20 cellular contexts compared by ENCODE assay signal in the genomic region with DNA sequence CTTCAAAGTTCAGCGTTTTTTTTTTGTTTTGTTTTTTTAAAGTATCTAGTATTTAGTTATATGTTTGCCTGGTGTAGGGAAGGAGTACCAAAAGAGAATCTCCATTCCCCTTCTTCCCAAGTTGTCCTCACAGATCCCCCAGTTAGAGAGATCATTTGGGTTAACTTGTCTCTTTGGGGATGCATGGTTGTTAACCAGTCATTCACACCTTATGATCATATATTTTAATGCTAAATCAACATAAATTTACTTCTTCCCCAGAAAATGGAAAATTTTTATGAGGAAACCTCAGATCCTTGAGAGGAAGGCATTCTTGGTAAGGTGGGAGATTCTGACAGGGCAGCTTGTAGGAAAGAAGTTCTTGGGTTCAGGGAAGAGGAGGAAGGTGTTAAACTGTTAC.
"Had no signal": no experiment of that assay in that cellular context is flagged by ENCODE, and none has a peak within 500 bp of the region (broad histone marks: within the 10 kb centered on the region; RNA-seq: fewer than 3 reads in every experiment).

No MANE protein-coding gene starts in this region.

- H3K9me3 ChIP-seq: neutrophil, right atrium auricular region, tibial artery, uterus had no signal

- H3K27me3 ChIP-seq: neutrophil, right atrium auricular region, tibial artery, uterus had no signal

- H3K4me1 ChIP-seq: uterus had no signal

- DNase-seq: activated CD4-positive, alpha-beta memory T cell treated with anti-CD3 and anti-CD28 coated beads, Interleukin-2, amount 10 ng/mL, durations not matched to agents 7 days and 5 days; activated CD4-positive, alpha-beta T cell treated with anti-CD3 and anti-CD28 coated beads for 4 hours; activated effector memory CD4-positive, alpha-beta T cell treated with anti-CD3 and anti-CD28 coated beads, Interleukin-2, amount 50 U/mL, for 16 hours; activated naive CD8-positive, alpha-beta T cell treated with anti-CD3 and anti-CD28 coated beads, Interleukin-2, amount 10 ng/mL, durations not matched to agents 7 days and 5 days; activated T-cell treated with anti-CD3 and anti-CD28 coated beads, Interleukin-2, amount 50 U/mL, for 24 hours; cortex of kidney; effector CD8-positive, alpha-beta T cell; foreskin fibroblast; hypothalamus; left ventricle myocardium superior; mesenchymal stem cell; posterior cingulate gyrus; stimulated activated CD4-positive, alpha-beta T cell treated with anti-CD3 and anti-CD28 coated beads, Interleukin-15, amount 100 ng/mL, for 24 hours; stimulated activated CD4-positive, alpha-beta T cell treated with anti-CD3 and anti-CD28 coated beads, Interleukin-4, amount 100 ng/mL, for 24 hours; stimulated activated naive CD4-positive, alpha-beta T cell; tibial artery; uterus had no signal

- H3K4me3 Mint-ChIP-seq: activated CD4-positive, alpha-beta memory T cell treated with anti-CD3 and anti-CD28 coated beads, Interleukin-2, amount 10 ng/mL, durations not matched to agents 7 days and 5 days; activated naive CD8-positive, alpha-beta T cell treated with anti-CD3 and anti-CD28 coated beads, Interleukin-2, amount 10 ng/mL, durations not matched to agents 7 days and 5 days; activated T-cell treated with anti-CD3 and anti-CD28 coated beads, Interleukin-2, amount 50 U/mL, for 24 hours had no signal

- H3K27ac ChIP-seq: right atrium auricular region, skin epidermis, tibial artery, uterus had no signal

- ATAC-seq: left ventricle myocardium superior had no signal

- H3K27ac Mint-ChIP-seq: activated CD4-positive, alpha-beta memory T cell treated with anti-CD3 and anti-CD28 coated beads, Interleukin-2, amount 10 ng/mL, durations not matched to agents 7 days and 5 days; activated naive CD8-positive, alpha-beta T cell treated with anti-CD3 and anti-CD28 coated beads, Interleukin-2, amount 10 ng/mL, durations not matched to agents 7 days and 5 days; activated T-cell treated with anti-CD3 and anti-CD28 coated beads, Interleukin-2, amount 50 U/mL, for 24 hours had no signal

- H3K36me3 ChIP-seq: neutrophil, right atrium auricular region, tibial artery, uterus had no signal

- H3K36me3 Mint-ChIP-seq: activated naive CD8-positive, alpha-beta T cell treated with anti-CD3 and anti-CD28 coated beads, Interleukin-2, amount 10 ng/mL, durations not matched to agents 7 days and 5 days had no signal

- H3K4me3 ChIP-seq: right atrium auricular region, skin epidermis, tibial artery, uterus had no signal
